ENCODE assay signal across 17 cellular contexts in genomic region chrX:74505437-74505836, GRCh38.
DNase-seq lines count a peak whose midpoint lies in the region; ATAC-seq lines count a peak whose summit lies in the region.
"Had no signal": no experiment of that assay in that cellular context is flagged by ENCODE, and none has a peak within 500 bp of the region (broad histone marks: within the 10 kb centered on the region; RNA-seq: fewer than 3 reads in every experiment).

No MANE protein-coding gene starts in this region.

- peak; percentile 11 for DNase-seq in NCI-H2227 (lab: John Stamatoyannopoulos, UW; ENCODE audit: unreplicated experiment)
- no peak for DNase-seq in NCI-H2227 treated with DMSO at 0.1 percent for 48 hours (lab: John Stamatoyannopoulos, UW)
- peak; percentile 56 for DNase-seq in NCI-H1092 treated with DMSO at 0.1 percent for 48 hours (lab: John Stamatoyannopoulos, UW)
- peak; percentile 55 for DNase-seq in SK-N-DZ (ENCODE audit: low spot score)
- DNase-seq in retina = peak; percentile 28
- DNase-seq in KG1 (lab: John Stamatoyannopoulos, UW) = no peak
- DNase-seq: activated CD8-positive, alpha-beta memory T cell treated with anti-CD3 and anti-CD28 coated beads for 24 hours; activated gamma-delta T cell; activated T-cell treated with anti-CD3 and anti-CD28 coated beads, Interleukin-2, amount 50 U/mL, for 1 hour; dorsolateral prefrontal cortex; HCEC 1CT; NCI-H1417 treated with DMSO at 0.1 percent for 48 hours; NCI-H226; RPMI8226; stimulated activated CD8-positive, alpha-beta memory T cell treated with anti-CD3 and anti-CD28 coated beads, Interleukin-4, amount 100 ng/mL, for 48 hours had no signal

- ATAC-seq in GM21390 (IDR thresholded peaks at IDR 0.05; ENCODE audit: unreplicated experiment) (no peak), HG03442 (IDR thresholded peaks at IDR 0.05; ENCODE audit: unreplicated experiment) (no peak)

Comparison
In these comparisons a context has a peak if more than half of its experiments do, and no peak if none do; other contexts are left out.
1. DNase-seq: peak in NCI-H2227 (single experiment), NCI-H1092 treated with DMSO at 0.1 percent for 48 hours (single experiment), SK-N-DZ (single experiment) and retina (single experiment); none in NCI-H2227 treated with DMSO at 0.1 percent for 48 hours (single experiment) and KG1 (single experiment).